1 cellular context compared by ENCODE assay signal in the genomic region with DNA sequence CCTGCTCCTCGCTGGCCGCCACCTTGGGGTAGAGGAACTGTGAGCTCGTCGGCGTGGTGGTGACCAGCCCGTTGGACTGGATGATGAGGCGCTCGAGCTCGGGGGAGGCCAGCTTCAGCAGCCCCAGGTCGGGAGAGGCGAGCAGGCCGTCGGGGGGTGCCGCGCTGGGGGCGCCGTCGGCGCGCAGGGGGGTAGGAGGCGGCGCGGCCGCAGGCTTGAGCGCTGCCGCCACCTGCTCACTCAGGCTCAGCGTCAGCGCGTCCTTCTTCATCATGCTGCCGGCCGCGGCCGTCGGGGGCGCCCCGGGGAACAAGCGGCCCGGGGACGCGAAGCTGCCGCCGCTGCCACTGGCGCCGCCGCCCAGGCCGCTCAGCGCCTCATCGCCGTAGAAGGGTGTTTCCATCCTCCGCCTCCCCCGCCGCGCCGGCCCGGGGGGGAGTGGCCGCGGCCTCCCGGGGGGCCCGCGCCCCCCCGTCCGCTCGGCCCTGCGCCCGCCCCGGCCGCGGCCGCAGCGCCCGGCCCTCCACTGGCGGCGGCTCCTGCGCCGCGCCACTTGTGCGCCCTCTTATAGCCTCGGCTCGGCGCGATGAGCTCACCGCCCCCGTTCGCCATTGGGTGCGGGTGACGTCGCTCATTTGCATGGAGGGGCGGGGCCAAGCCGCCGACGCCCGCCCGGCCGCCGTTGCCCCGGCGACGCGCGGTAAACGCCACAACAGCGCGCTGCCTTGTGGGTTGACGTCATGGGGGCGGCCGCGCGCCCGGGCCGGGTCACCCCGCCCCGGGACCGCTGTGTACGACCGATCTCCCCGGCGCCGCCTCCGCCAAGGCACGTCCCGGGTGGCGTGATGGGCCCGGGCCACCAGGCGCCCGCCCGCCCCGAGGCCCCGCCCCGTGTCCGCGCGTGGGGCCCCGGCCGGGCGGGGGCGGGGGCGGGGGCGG.
A peak's percentile ranks its signal among the peaks of the same experiment; 100 is the strongest.
TF ChIP-seq lines count a peak whose summit lies in the region.

A gene (minus strand): TSS at position 541 of the 939 bp plus-strand sequence. CDS start 138 bp downstream, at position 403.

TF ChIP-seq in HepG2, 621 proteins besides CTCF, POLR2A, EP300 and RAD21 (continued from another document and continues in another):
- TF ChIP-seq FOXA3 (CRISPR knock-in tag; IDR thresholded peaks at IDR 0.05) = peak; percentile 48
- TF ChIP-seq ZSCAN22 (CRISPR knock-in tag; IDR thresholded peaks at IDR 0.05) = peak; percentile 31; the same call in 1 of the 2 replicates
- TF ChIP-seq NFKBIZ (CRISPR knock-in tag; IDR thresholded peaks at IDR 0.05) = no peak
- no peak for TF ChIP-seq IRX3 (CRISPR knock-in tag; IDR thresholded peaks at IDR 0.05; ENCODE audit: borderline replicate concordance, low read depth)
- TF ChIP-seq, protein P1, sequence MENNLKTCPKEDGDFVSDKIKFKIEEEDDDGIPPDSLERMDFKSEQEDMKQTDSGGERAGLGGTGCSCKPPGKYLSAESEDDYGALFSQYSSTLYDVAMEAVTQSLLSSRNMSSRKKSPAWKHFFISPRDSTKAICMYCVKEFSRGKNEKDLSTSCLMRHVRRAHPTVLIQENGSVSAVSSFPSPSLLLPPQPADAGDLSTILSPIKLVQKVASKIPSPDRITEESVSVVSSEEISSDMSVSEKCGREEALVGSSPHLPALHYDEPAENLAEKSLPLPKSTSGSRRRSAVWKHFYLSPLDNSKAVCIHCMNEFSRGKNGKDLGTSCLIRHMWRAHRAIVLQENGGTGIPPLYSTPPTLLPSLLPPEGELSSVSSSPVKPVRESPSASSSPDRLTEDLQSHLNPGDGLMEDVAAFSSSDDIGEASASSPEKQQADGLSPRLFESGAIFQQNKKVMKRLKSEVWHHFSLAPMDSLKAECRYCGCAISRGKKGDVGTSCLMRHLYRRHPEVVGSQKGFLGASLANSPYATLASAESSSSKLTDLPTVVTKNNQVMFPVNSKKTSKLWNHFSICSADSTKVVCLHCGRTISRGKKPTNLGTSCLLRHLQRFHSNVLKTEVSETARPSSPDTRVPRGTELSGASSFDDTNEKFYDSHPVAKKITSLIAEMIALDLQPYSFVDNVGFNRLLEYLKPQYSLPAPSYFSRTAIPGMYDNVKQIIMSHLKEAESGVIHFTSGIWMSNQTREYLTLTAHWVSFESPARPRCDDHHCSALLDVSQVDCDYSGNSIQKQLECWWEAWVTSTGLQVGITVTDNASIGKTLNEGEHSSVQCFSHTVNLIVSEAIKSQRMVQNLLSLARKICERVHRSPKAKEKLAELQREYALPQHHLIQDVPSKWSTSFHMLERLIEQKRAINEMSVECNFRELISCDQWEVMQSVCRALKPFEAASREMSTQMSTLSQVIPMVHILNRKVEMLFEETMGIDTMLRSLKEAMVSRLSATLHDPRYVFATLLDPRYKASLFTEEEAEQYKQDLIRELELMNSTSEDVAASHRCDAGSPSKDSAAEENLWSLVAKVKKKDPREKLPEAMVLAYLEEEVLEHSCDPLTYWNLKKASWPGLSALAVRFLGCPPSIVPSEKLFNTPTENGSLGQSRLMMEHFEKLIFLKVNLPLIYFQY (CRISPR knock-in tag; IDR thresholded peaks at IDR 0.05; ENCODE audit: borderline replicate concordance) = peak; percentile 66; the same call in 1 of the 2 replicates
- TF ChIP-seq PHF8 (CRISPR knock-in tag; IDR thresholded peaks at IDR 0.05) = peak; percentile 38; the same call in 1 of the 2 replicates
- TF ChIP-seq KAT2B (IDR thresholded peaks at IDR 0.05; ENCODE audit: borderline replicate concordance, low read depth, low read length) = no peak
- no peak; the same call in 1 of the 2 replicates for TF ChIP-seq ZNF709 (CRISPR knock-in tag; IDR thresholded peaks at IDR 0.05)
- TF ChIP-seq ZSCAN30 (CRISPR knock-in tag; IDR thresholded peaks at IDR 0.05) = no peak
- TF ChIP-seq FOXP1 (IDR thresholded peaks at IDR 0.05) = no peak
- TF ChIP-seq FOXP1 (CRISPR knock-in tag; IDR thresholded peaks at IDR 0.05) = no peak
- TF ChIP-seq, protein P2, sequence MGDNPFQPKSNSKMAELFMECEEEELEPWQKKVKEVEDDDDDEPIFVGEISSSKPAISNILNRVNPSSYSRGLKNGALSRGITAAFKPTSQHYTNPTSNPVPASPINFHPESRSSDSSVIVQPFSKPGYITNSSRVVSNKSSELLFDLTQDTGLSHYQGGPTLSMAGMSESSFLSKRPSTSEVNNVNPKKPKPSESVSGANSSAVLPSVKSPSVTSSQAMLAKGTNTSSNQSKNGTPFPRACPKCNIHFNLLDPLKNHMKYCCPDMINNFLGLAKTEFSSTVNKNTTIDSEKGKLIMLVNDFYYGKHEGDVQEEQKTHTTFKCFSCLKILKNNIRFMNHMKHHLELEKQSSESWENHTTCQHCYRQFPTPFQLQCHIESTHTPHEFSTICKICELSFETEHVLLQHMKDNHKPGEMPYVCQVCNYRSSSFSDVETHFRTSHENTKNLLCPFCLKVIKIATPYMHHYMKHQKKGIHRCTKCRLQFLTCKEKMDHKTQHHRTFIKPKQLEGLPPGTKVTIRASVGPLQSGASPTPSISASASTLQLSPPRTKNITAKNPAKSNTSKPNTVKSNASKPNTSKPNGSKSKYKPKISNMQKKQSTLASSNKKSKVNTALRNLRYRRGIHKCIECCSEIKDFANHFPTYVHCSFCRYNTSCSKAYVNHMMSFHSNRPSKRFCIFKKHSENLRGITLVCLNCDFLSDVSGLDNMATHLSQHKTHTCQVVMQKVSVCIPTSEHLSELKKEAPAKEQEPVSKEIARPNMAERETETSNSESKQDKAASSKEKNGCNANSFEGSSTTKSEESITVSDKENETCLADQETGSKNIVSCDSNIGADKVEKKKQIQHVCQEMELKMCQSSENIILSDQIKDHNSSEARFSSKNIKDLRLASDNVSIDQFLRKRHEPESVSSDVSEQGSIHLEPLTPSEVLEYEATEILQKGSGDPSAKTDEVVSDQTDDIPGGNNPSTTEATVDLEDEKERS (CRISPR knock-in tag; IDR thresholded peaks at IDR 0.05) = no peak
- TF ChIP-seq, protein P3, sequence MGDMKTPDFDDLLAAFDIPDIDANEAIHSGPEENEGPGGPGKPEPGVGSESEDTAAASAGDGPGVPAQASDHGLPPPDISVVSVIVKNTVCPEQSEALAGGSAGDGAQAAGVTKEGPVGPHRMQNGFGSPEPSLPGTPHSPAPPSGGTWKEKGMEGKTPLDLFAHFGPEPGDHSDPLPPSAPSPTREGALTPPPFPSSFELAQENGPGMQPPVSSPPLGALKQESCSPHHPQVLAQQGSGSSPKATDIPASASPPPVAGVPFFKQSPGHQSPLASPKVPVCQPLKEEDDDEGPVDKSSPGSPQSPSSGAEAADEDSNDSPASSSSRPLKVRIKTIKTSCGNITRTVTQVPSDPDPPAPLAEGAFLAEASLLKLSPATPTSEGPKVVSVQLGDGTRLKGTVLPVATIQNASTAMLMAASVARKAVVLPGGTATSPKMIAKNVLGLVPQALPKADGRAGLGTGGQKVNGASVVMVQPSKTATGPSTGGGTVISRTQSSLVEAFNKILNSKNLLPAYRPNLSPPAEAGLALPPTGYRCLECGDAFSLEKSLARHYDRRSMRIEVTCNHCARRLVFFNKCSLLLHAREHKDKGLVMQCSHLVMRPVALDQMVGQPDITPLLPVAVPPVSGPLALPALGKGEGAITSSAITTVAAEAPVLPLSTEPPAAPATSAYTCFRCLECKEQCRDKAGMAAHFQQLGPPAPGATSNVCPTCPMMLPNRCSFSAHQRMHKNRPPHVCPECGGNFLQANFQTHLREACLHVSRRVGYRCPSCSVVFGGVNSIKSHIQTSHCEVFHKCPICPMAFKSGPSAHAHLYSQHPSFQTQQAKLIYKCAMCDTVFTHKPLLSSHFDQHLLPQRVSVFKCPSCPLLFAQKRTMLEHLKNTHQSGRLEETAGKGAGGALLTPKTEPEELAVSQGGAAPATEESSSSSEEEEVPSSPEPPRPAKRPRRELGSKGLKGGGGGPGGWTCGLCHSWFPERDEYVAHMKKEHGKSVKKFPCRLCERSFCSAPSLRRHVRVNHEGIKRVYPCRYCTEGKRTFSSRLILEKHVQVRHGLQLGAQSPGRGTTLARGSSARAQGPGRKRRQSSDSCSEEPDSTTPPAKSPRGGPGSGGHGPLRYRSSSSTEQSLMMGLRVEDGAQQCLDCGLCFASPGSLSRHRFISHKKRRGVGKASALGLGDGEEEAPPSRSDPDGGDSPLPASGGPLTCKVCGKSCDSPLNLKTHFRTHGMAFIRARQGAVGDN (CRISPR knock-in tag; IDR thresholded peaks at IDR 0.05) = peak; percentile 41; the same call in 1 of the 2 replicates
- peak; percentile 47; the same call in 1 of the 2 replicates for TF ChIP-seq RFX5 (IDR thresholded peaks at IDR 0.05; ENCODE audit: low read depth, low read length)
- peak; percentile 49; the same call in 1 of the 2 replicates for TF ChIP-seq ZNF749 (CRISPR knock-in tag; IDR thresholded peaks at IDR 0.05; ENCODE audit: borderline replicate concordance)
- TF ChIP-seq, protein P4, sequence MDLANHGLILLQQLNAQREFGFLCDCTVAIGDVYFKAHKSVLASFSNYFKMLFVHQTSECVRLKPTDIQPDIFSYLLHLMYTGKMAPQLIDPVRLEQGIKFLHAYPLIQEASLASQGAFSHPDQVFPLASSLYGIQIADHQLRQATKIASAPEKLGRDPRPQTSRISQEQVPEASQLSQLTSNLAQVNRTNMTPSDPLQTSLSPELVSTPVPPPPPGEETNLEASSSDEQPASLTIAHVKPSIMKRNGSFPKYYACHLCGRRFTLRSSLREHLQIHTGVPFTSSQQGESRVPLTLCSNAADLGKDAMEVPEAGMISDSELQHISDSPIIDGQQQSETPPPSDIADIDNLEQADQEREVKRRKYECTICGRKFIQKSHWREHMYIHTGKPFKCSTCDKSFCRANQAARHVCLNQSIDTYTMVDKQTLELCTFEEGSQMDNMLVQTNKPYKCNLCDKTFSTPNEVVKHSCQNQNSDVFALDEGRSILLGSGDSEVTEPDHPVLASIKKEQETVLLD (CRISPR knock-in tag; IDR thresholded peaks at IDR 0.05; ENCODE audit: low read depth) = peak; percentile 97
- no peak for TF ChIP-seq ZFP62 (CRISPR knock-in tag; IDR thresholded peaks at IDR 0.05)
- TF ChIP-seq SYNCRIP (IDR thresholded peaks at IDR 0.05; ENCODE audit: insufficient read depth, low read depth, low read length) = no peak
- no peak for TF ChIP-seq ZBTB20 (CRISPR knock-in tag; IDR thresholded peaks at IDR 0.05; ENCODE audit: borderline replicate concordance, low read depth)
- TF ChIP-seq, protein P5, sequence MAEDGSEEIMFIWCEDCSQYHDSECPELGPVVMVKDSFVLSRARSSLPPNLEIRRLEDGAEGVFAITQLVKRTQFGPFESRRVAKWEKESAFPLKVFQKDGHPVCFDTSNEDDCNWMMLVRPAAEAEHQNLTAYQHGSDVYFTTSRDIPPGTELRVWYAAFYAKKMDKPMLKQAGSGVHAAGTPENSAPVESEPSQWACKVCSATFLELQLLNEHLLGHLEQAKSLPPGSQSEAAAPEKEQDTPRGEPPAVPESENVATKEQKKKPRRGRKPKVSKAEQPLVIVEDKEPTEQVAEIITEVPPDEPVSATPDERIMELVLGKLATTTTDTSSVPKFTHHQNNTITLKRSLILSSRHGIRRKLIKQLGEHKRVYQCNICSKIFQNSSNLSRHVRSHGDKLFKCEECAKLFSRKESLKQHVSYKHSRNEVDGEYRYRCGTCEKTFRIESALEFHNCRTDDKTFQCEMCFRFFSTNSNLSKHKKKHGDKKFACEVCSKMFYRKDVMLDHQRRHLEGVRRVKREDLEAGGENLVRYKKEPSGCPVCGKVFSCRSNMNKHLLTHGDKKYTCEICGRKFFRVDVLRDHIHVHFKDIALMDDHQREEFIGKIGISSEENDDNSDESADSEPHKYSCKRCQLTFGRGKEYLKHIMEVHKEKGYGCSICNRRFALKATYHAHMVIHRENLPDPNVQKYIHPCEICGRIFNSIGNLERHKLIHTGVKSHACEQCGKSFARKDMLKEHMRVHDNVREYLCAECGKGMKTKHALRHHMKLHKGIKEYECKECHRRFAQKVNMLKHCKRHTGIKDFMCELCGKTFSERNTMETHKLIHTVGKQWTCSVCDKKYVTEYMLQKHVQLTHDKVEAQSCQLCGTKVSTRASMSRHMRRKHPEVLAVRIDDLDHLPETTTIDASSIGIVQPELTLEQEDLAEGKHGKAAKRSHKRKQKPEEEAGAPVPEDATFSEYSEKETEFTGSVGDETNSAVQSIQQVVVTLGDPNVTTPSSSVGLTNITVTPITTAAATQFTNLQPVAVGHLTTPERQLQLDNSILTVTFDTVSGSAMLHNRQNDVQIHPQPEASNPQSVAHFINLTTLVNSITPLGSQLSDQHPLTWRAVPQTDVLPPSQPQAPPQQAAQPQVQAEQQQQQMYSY (CRISPR knock-in tag; IDR thresholded peaks at IDR 0.05) = no peak
- TF ChIP-seq ZNF598 (CRISPR knock-in tag; IDR thresholded peaks at IDR 0.05; ENCODE audit: borderline replicate concordance) = no peak
- peak; percentile 34; the same call in 1 of the 2 replicates for TF ChIP-seq ZNF441 (CRISPR knock-in tag; IDR thresholded peaks at IDR 0.05; ENCODE audit: borderline replicate concordance)
- no peak for TF ChIP-seq ZNF747 (CRISPR knock-in tag; IDR thresholded peaks at IDR 0.05; ENCODE audit: borderline replicate concordance)
- TF ChIP-seq ZNF546 (CRISPR knock-in tag; conservative IDR thresholded peaks at IDR 0.05) = 0 out of 2 replicates have a peak, but pooled peaks have one; percentile 39
- no peak; the same call in 1 of the 2 replicates for TF ChIP-seq ZNF564 (CRISPR knock-in tag; IDR thresholded peaks at IDR 0.05)
- TF ChIP-seq ZNF17 (CRISPR knock-in tag; IDR thresholded peaks at IDR 0.05) = no peak
- TF ChIP-seq DNMT1 (CRISPR knock-in tag; IDR thresholded peaks at IDR 0.05) = no peak
- TF ChIP-seq, protein P6, sequence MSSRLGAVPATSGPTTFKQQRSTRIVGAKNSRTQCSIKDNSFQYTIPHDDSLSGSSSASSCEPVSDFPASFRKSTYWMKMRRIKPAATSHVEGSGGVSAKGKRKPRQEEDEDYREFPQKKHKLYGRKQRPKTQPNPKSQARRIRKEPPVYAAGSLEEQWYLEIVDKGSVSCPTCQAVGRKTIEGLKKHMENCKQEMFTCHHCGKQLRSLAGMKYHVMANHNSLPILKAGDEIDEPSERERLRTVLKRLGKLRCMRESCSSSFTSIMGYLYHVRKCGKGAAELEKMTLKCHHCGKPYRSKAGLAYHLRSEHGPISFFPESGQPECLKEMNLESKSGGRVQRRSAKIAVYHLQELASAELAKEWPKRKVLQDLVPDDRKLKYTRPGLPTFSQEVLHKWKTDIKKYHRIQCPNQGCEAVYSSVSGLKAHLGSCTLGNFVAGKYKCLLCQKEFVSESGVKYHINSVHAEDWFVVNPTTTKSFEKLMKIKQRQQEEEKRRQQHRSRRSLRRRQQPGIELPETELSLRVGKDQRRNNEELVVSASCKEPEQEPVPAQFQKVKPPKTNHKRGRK (CRISPR knock-in tag; IDR thresholded peaks at IDR 0.05) = no peak
- TF ChIP-seq ZNF232 (CRISPR knock-in tag; IDR thresholded peaks at IDR 0.05; ENCODE audit: borderline replicate concordance) = peak; percentile 30; the same call in 1 of the 2 replicates
- 0 out of 2 replicates have a peak, but pooled peaks have one; percentile 32 for TF ChIP-seq ZNF761 (CRISPR knock-in tag; conservative IDR thresholded peaks at IDR 0.05)
- TF ChIP-seq, protein P7, sequence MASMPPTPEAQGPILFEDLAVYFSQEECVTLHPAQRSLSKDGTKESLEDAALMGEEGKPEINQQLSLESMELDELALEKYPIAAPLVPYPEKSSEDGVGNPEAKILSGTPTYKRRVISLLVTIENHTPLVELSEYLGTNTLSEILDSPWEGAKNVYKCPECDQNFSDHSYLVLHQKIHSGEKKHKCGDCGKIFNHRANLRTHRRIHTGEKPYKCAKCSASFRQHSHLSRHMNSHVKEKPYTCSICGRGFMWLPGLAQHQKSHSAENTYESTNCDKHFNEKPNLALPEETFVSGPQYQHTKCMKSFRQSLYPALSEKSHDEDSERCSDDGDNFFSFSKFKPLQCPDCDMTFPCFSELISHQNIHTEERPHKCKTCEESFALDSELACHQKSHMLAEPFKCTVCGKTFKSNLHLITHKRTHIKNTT (CRISPR knock-in tag; IDR thresholded peaks at IDR 0.05) = no peak
- TF ChIP-seq SKI (IDR thresholded peaks at IDR 0.05; ENCODE audit: partially characterized antibody) = peak; percentile 71
- no peak for TF ChIP-seq DPF2 (CRISPR knock-in tag; IDR thresholded peaks at IDR 0.05; ENCODE audit: borderline replicate concordance, low read depth)
- TF ChIP-seq ZNF253 (CRISPR knock-in tag; IDR thresholded peaks at IDR 0.05; ENCODE audit: borderline replicate concordance) = no peak
- TF ChIP-seq YEATS2 (CRISPR knock-in tag; IDR thresholded peaks at IDR 0.05; ENCODE audit: borderline replicate concordance) = no peak
